7 cellular contexts compared by ENCODE assay signal in the genomic region with DNA sequence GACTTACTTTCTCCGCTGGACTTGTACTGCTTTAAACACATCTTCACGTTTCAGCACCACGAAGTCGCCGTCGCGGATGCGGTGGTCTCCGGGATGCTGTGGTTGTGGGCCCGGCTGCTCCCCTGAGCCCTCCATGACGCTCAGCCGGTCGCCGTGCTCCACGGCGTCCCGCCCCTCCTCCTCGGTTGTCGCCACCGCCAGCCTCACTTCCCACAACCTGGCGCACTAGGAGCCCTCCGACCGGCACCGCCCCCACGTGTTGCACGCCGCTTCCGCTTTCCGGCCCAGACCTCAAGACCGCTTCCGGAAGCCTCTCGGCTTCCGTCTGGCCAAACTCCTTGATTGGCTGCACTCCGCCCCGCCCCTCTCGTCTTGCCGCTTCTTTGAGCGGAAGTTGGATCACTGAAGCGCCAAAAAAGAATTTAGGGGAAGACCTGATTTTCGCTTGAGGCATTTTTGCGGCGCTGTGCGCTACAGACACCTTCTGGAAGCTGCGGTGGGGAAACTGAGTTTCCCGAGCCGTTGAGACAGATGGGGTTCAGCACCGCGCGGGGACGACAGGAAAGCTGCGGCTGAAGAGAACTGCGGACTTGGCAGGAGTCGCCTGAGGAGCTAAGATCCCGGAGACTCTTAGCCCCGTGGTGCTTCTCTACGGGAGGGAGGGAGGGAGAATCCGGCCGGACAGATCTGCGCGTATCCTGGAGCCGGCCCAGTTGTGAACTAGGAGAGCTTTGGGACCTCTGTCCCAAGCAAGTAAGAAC. TPM values are rescaled to one million over a fixed set of nuclear protein-coding genes. Genes with fewer than 3 reads are reported as not detected.
DNase-seq lines count a peak whose midpoint lies in the region; ATAC-seq and TF ChIP-seq lines count a peak whose summit lies in the region.

A gene (plus strand): TSS at position 382 of the 761 bp plus-strand sequence. CDS start 1,364 bp downstream, outside the sequence.
A gene with protein sequence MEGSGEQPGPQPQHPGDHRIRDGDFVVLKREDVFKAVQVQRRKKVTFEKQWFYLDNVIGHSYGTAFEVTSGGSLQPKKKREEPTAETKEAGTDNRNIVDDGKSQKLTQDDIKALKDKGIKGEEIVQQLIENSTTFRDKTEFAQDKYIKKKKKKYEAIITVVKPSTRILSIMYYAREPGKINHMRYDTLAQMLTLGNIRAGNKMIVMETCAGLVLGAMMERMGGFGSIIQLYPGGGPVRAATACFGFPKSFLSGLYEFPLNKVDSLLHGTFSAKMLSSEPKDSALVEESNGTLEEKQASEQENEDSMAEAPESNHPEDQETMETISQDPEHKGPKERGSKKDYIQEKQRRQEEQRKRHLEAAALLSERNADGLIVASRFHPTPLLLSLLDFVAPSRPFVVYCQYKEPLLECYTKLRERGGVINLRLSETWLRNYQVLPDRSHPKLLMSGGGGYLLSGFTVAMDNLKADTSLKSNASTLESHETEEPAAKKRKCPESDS (minus strand): TSS at position 263 of the 761 bp plus-strand sequence. CDS start 128 bp downstream, at position 135.

- H3K79me2 ChIP-seq in hepatocyte = peaks cover 33% of the 10 kb centered on the region

- H3K4me3 ChIP-seq in hepatocyte = peak within 1 kb of the TSS; percentile 41

- no peaks in the 10 kb centered on the region for H3K27me3 ChIP-seq in hepatocyte

- no peaks in the 10 kb centered on the region for H3K9me2 ChIP-seq in hepatocyte (replicated peaks; ENCODE audit: insufficient read depth)

- DNase-seq in NCI-H2081 (lab: John Stamatoyannopoulos, UW) (peak; percentile 98), T-helper 9 cell (peak; percentile 93), astrocyte of the hippocampus (ENCODE audit: low read depth, low spot score) (peak; percentile 98), hepatocyte (ENCODE audit: low spot score) (peak; percentile 96), renal cortical epithelial cell (ENCODE audit: low read depth) (peak; percentile 94)

- peak within 1 kb of the TSS; percentile 58 for H3K27ac ChIP-seq in hepatocyte

- H3K36me3 ChIP-seq in hepatocyte (replicated peaks; ENCODE audit: insufficient read depth, low read depth) = no peaks in the 10 kb centered on the region

- no peak for TF ChIP-seq CTCF in hepatocyte (IDR thresholded peaks at IDR 0.05; ENCODE audit: poor library complexity)

- H3K9me3 ChIP-seq in hepatocyte (ENCODE audit: low read depth) = no peaks in the 10 kb centered on the region

- peaks cover 11% of the 10 kb centered on the region for H3K4me1 ChIP-seq in hepatocyte (ENCODE audit: insufficient read depth)

- ATAC-seq in GM18517 (IDR thresholded peaks at IDR 0.05; ENCODE audit: unreplicated experiment) (peak; percentile 97), HG03039 (IDR thresholded peaks at IDR 0.05; ENCODE audit: unreplicated experiment) (peak; percentile 98)

- no peaks in the 10 kb centered on the region for H4K20me1 ChIP-seq in hepatocyte (ENCODE audit: insufficient read depth, poor library complexity, severe bottlenecking)

- H3K4me2 ChIP-seq in hepatocyte = peak within 1 kb of the TSS; percentile 94

- H2AFZ ChIP-seq in hepatocyte = peak within 1 kb of the TSS; percentile 78

- 1% methylated on average over 61 of the region's 61 CpGs for WGBS in hepatocyte (ENCODE audit: low lambda C conversion rate, missing lambda C conversion rate)

RNA-seq across cellular contexts. Expression of the first gene that starts in this region (rescaled TPM):
- total RNA-seq in hepatocyte (4.9 and 6.7 TPM in 2 replicates), renal cortical epithelial cell (10.4 and 10.9 TPM in 2 replicates)
- 1.5 and 1.7 TPM in 2 replicates for polyA plus RNA-seq in hepatocyte

RNA-seq across cellular contexts. Expression of the second gene that starts in this region (rescaled TPM):
- total RNA-seq in hepatocyte = 9.0 and 10.1 TPM in 2 replicates
- 11.2 and 14.2 TPM in 2 replicates for polyA plus RNA-seq in hepatocyte
- 15.1 and 18.8 TPM in 2 replicates for total RNA-seq in renal cortical epithelial cell

Comparison
In these comparisons a context has a peak if more than half of its experiments do, and no peak if none do; other contexts are left out.
1. Peak in every context shown above with its lines: DNase-seq, ATAC-seq, H3K4me3 ChIP-seq and H3K27ac ChIP-seq.